Comparison of ENCODE assay signal across 1 cellular context in the genomic region with DNA sequence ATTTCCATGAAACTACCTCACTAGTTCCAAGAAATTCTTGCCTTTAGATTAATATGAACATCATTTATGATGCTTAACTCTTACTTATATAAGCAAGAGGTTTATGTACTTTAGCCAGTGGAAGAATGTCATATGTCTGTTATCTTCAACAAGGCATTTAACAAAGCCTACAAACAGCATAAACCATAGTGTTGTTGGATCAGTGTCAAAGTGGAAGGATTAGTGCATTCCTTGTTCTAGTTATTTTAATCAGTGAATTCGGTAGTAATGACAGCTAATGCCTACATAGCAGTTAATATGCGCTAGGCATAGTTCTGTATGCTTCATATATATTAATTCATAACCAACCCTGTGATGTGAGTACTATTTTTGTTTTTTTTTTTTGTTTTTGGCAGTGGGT.
TF ChIP-seq lines count a peak whose summit lies in the region.

No MANE protein-coding gene starts in this region.

TF ChIP-seq in GM12878, 131 proteins besides CTCF, POLR2A, EP300 and RAD21 (continued from another document):
- TF ChIP-seq SMARCA5 (IDR thresholded peaks at IDR 0.05) (no peak), CUX1 (IDR thresholded peaks at IDR 0.05; ENCODE audit: insufficient replicate concordance, low read depth, low read length) (no peak)
